ENCODE assay signal across 8 cellular contexts in the genomic region with DNA sequence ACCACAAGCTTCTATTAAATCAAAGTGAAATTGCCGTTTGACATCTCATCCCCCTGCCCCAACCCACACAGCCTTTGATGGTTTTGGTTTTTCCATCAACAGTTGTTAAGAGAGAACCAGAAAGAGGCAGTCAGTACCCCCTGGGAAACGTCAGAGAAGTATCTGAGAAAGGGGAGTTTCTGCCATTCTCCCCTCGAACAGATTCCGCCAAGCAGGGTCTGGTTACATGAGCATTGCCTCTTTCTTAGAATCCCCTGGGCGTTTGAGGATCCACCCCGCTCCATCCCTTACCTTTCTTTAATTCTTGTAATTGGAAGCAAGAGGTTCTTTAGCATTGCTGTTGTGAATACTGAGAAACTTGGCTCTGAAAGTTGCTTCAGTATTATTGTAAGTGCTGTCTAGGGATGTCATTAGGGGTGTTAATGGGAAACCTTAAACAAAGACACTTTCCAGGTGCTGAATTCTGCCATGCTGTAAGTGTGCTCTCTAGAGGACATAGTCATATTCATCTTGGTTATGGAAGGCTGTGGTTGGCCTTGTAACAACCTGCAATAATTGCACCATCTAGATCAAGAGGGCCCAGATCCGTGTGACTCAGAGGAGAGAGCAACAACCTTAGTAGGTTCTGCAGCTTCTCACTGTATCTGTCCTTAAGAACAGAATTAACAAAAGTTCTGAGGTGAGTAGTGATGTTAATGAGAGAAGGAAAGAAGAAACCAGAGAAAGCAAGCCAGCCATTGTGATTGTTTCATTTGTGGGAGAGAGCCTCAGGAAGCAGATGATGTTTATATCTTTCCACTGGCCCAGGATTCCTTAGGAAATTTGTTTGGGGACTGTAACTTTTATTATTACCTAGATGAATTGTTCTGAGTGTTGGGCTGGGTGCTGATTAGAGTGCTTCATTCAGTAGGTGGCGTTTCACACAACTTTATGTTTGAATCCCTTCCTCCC. TPM values are rescaled to one million over a fixed set of nuclear protein-coding genes. Genes with fewer than 3 reads are reported as not detected.
DNase-seq lines count a peak whose midpoint lies in the region; ATAC-seq and FAIRE-seq lines count a peak whose summit lies in the region.

No MANE protein-coding gene starts in this region.

- peak; percentile 80 to 81 for DNase-seq in AML-193 (lab: John Stamatoyannopoulos, UW)
- no peak for DNase-seq in SK-N-MC (ENCODE audit: low read depth, low spot score)
- DNase-seq in posterior vena cava (ENCODE audit: low spot score) = peak; percentile 42
- no peak for DNase-seq in frontal cortex (ENCODE audit: low spot score in 2 of 2)

- peak overlapping the region; percentile 66 for H3K27ac Mint-ChIP-seq in dendritic cell treated with granulocyte-macrophage colony-stimulating factor and Interleukin-4, amounts not matched to agents 40 ng/mL and 50 ng/mL, for 4 days

- H3K4me3 ChIP-seq in SK-N-MC = no peak overlapping the region

- H3K9ac ChIP-seq in SK-N-MC (ENCODE audit: insufficient read length) = peak overlapping the region; percentile 26

- H3K9me3 Mint-ChIP-seq in dendritic cell treated with granulocyte-macrophage colony-stimulating factor and Interleukin-4, amounts not matched to agents 40 ng/mL and 50 ng/mL, for 4 days = no peaks in the 10 kb centered on the region

- H3K4me1 Mint-ChIP-seq in dendritic cell treated with granulocyte-macrophage colony-stimulating factor and Interleukin-4, amounts not matched to agents 40 ng/mL and 50 ng/mL, for 4 days (ENCODE audit: low read depth) = peaks cover 84% of the 10 kb centered on the region

- no peaks in the 10 kb centered on the region for H3K27me3 Mint-ChIP-seq in dendritic cell treated with granulocyte-macrophage colony-stimulating factor and Interleukin-4, amounts not matched to agents 40 ng/mL and 50 ng/mL, for 4 days

- no peak for FAIRE-seq in frontal cortex (lab: Jason Lieb, UNC)

- no peaks in the 10 kb centered on the region for H3K9me3 ChIP-seq in SK-N-MC (ENCODE audit: low read depth, low read length)

- H3K4me3 Mint-ChIP-seq in dendritic cell treated with granulocyte-macrophage colony-stimulating factor and Interleukin-4, amounts not matched to agents 40 ng/mL and 50 ng/mL, for 4 days = no peak overlapping the region

- H3K36me3 ChIP-seq in SK-N-MC (ENCODE audit: insufficient read depth, low read length) = peaks cover 64% of the 10 kb centered on the region

- intact Hi-C loops in dendritic cell treated with granulocyte-macrophage colony-stimulating factor and Interleukin-4, amounts not matched to agents 40 ng/mL and 50 ng/mL, for 4 days (cut with micrococcal nuclease) = no loop called here
- intact Hi-C loops in posterior vena cava (cut with DNase I) = no loop called here

- peaks cover 68% of the 10 kb centered on the region for H3K36me3 Mint-ChIP-seq in dendritic cell treated with granulocyte-macrophage colony-stimulating factor and Interleukin-4, amounts not matched to agents 40 ng/mL and 50 ng/mL, for 4 days (ENCODE audit: low read depth)

- H3K27ac ChIP-seq in SK-N-MC = peak overlapping the region; percentile 75

- ATAC-seq in HG02588 (IDR thresholded peaks at IDR 0.05; ENCODE audit: unreplicated experiment) (peak; percentile 56), HG03354 (IDR thresholded peaks at IDR 0.05; ENCODE audit: poor library complexity, severe bottlenecking, unreplicated experiment) (no peak), GM18870 (IDR thresholded peaks at IDR 0.05; ENCODE audit: unreplicated experiment) (no peak)

RNA-seq across cellular contexts. Expression of a gene that starts 8.9 kb away (rescaled TPM):
- total RNA-seq in posterior vena cava (100 to 1,000 TPM; 285 to 313 TPM), frontal cortex (284 TPM)

RNA-seq across cellular contexts. Expression of a gene that starts 43.1 kb away (rescaled TPM):
- total RNA-seq in posterior vena cava (10 to 100 TPM; 16.6 to 27.9 TPM), frontal cortex (9.0 TPM)

Comparison
In these comparisons a context has a peak if more than half of its experiments do, and no peak if none do; other contexts are left out.
1. DNase-seq: peak in AML-193 (2 of 2) and posterior vena cava (single experiment); none in SK-N-MC (single experiment) and frontal cortex (0 of 2).